13 cellular contexts compared by ENCODE assay signal in genomic region chr21:34592120-34592561, GRCh38. TPM values are rescaled to one million over a fixed set of nuclear protein-coding genes. Genes with fewer than 3 reads are reported as not detected.
DNase-seq lines count a peak whose midpoint lies in the region; ATAC-seq and TF ChIP-seq lines count a peak whose summit lies in the region.
"Had no signal": no experiment of that assay in that cellular context is flagged by ENCODE, and none has a peak within 500 bp of the region (broad histone marks: within the 10 kb centered on the region; RNA-seq: fewer than 3 reads in every experiment).

No MANE protein-coding gene starts in this region.

- peak overlapping the region; percentile 38 for H3K23ac ChIP-seq in neuronal stem cell (ENCODE audit: low read depth, low read length, poor library complexity)

- no peak for TF ChIP-seq CTCF in brain (conservative IDR thresholded peaks at IDR 0.05)
- TF ChIP-seq CTCF in activated CD8-positive, alpha-beta T cell treated with anti-CD3 and anti-CD28 coated beads for 36 hours (IDR thresholded peaks at IDR 0.05) = no peak

- CTCF ChIA-PET in activated CD8-positive, alpha-beta T cell treated with anti-CD3 and anti-CD28 coated beads for 36 hours (lab: Charles Lee) = interaction anchor here (2.4 kb wide), 1 partner anchor 10 kb away, joined by 15 read pairs; no protein-coding TSS in a partner anchor

- H3K4me1 Mint-ChIP-seq in brain = peaks cover 21% of the 10 kb centered on the region
- H3K4me1 Mint-ChIP-seq in activated CD8-positive, alpha-beta T cell treated with anti-CD3 and anti-CD28 coated beads for 36 hours (ENCODE audit: low read depth) = peaks cover 7% of the 10 kb centered on the region
- H3K4me1 Mint-ChIP-seq in activated T-cell treated with anti-CD3 and anti-CD28 coated beads, Interleukin-2, amount 50 U/mL, for 4 hours (ENCODE audit: low read depth) = peaks cover 14% of the 10 kb centered on the region
- H3K4me1 Mint-ChIP-seq in stimulated activated effector memory CD8-positive, alpha-beta T cell treated with anti-CD3 and anti-CD28 coated beads, Interleukin-12 subunit alpha, Interleukin-12 subunit beta, amount 100 ng/mL, for 72 hours = peaks cover 19% of the 10 kb centered on the region

- H3K36me3 ChIP-seq in neuronal stem cell (replicated peaks in 1 of 2; ENCODE audit: control insufficient read depth in 2 of 2, insufficient read depth in 2 of 2, low read length in 2 of 2) = no peaks in the 10 kb centered on the region

- H3K9me3 ChIP-seq in neuronal stem cell (replicated peaks in 1 of 2; ENCODE audit: control insufficient read depth in 2 of 2, insufficient read depth in 1 of 2, low read depth in 1 of 2, low read length in 2 of 2) = no peaks in the 10 kb centered on the region

- H3K9me3 Mint-ChIP-seq in brain = peaks cover 7 to 18% (median 12%) of the 10 kb centered on the region in 5 experiments
- H3K9me3 Mint-ChIP-seq in activated CD8-positive, alpha-beta T cell treated with anti-CD3 and anti-CD28 coated beads for 36 hours = peaks cover 10% of the 10 kb centered on the region
- peaks cover 13% of the 10 kb centered on the region for H3K9me3 Mint-ChIP-seq in activated T-cell treated with anti-CD3 and anti-CD28 coated beads, Interleukin-2, amount 50 U/mL, for 4 hours
- no peaks in the 10 kb centered on the region for H3K9me3 Mint-ChIP-seq in stimulated activated effector memory CD8-positive, alpha-beta T cell treated with anti-CD3 and anti-CD28 coated beads, Interleukin-12 subunit alpha, Interleukin-12 subunit beta, amount 100 ng/mL, for 72 hours

- in situ Hi-C loops in G401 (cut with HindIII; ENCODE audit: low sequenced_read_pairs) = no loop called here

- H3K27ac ChIP-seq in neuronal stem cell (replicated peaks; ENCODE audit: low read length) = no peak overlapping the region

- H2BK120ac ChIP-seq in neuronal stem cell (ENCODE audit: low read depth, low read length) = no peak overlapping the region

- H3K14ac ChIP-seq in neuronal stem cell (ENCODE audit: low read length) = no peak overlapping the region

- H3K79me1 ChIP-seq in neuronal stem cell (ENCODE audit: low read depth, low read length) = no peaks in the 10 kb centered on the region

- H3K27ac Mint-ChIP-seq in brain = peak overlapping the region in 3 of 5 experiments; percentile 46 to 99 (median 71)
- H3K27ac Mint-ChIP-seq in activated CD8-positive, alpha-beta T cell treated with anti-CD3 and anti-CD28 coated beads for 36 hours = no peak overlapping the region
- no peak overlapping the region for H3K27ac Mint-ChIP-seq in stimulated activated effector memory CD8-positive, alpha-beta T cell treated with anti-CD3 and anti-CD28 coated beads, Interleukin-12 subunit alpha, Interleukin-12 subunit beta, amount 100 ng/mL, for 72 hours
- H3K27ac Mint-ChIP-seq: activated CD4-positive, alpha-beta memory T cell treated with anti-CD3 and anti-CD28 coated beads, Interleukin-2, amount 10 ng/mL, durations not matched to agents 7 days and 5 days; activated naive CD8-positive, alpha-beta T cell had no signal

- no peak overlapping the region for H3K9ac ChIP-seq in neuronal stem cell (ENCODE audit: low read depth, low read length, poor library complexity)

- no peak overlapping the region for H4K91ac ChIP-seq in neuronal stem cell (ENCODE audit: low read depth, low read length, poor library complexity)

- no peaks in the 10 kb centered on the region for H3K4me1 ChIP-seq in neuronal stem cell (ENCODE audit: control insufficient read depth in 2 of 2, insufficient read depth in 1 of 2, low read depth in 1 of 2, low read length in 2 of 2)

- no peak overlapping the region for H2BK12ac ChIP-seq in neuronal stem cell (ENCODE audit: low read length)

- no CpG with 5 or more reads among the region's 8 CpGs for WGBS in neuronal stem cell (ENCODE audit: extremely low coverage in 2 of 2, insufficient read length in 2 of 2, insufficient replicate concordance in 1 of 2), 2 donors

- no peak overlapping the region for H4K8ac ChIP-seq in neuronal stem cell (ENCODE audit: low read depth, low read length)

- no peaks in the 10 kb centered on the region for H3K27me3 ChIP-seq in neuronal stem cell (ENCODE audit: control insufficient read depth in 3 of 3, insufficient read depth in 3 of 3, low read depth in 1 of 3, low read length in 3 of 3)

- H3K27me3 Mint-ChIP-seq in brain = no peaks in the 10 kb centered on the region
- no peaks in the 10 kb centered on the region for H3K27me3 Mint-ChIP-seq in activated CD8-positive, alpha-beta T cell treated with anti-CD3 and anti-CD28 coated beads for 36 hours
- H3K27me3 Mint-ChIP-seq in activated T-cell treated with anti-CD3 and anti-CD28 coated beads, Interleukin-2, amount 50 U/mL, for 4 hours (ENCODE audit: low read depth) = no peaks in the 10 kb centered on the region
- H3K27me3 Mint-ChIP-seq: activated CD4-positive, alpha-beta memory T cell treated with anti-CD3 and anti-CD28 coated beads, Interleukin-2, amount 10 ng/mL, durations not matched to agents 7 days and 5 days; activated naive CD8-positive, alpha-beta T cell had no signal

- peak; percentile 61 for DNase-seq in G401 (ENCODE audit: low spot score)
- peak; percentile 79 for DNase-seq in left cardiac atrium
- DNase-seq in neuronal stem cell (ENCODE audit: low spot score) = no peak
- no peak for DNase-seq in activated CD8-positive, alpha-beta T cell treated with anti-CD3 and anti-CD28 coated beads for 36 hours
- no peak for DNase-seq in activated T-cell treated with anti-CD3 and anti-CD28 coated beads, Interleukin-2, amount 50 U/mL, for 4 hours
- DNase-seq in stimulated activated effector memory CD8-positive, alpha-beta T cell treated with anti-CD3 and anti-CD28 coated beads, Interleukin-12 subunit alpha, Interleukin-12 subunit beta, amount 100 ng/mL, for 72 hours (ENCODE audit: low spot score in 2 of 2) = no peak
- DNase-seq in activated gamma-delta T cell (lab: John Stamatoyannopoulos, UW) = no peak
- DNase-seq: activated CD4-positive, alpha-beta memory T cell treated with anti-CD3 and anti-CD28 coated beads, Interleukin-2, amount 10 ng/mL, durations not matched to agents 7 days and 5 days; EL; NCI-H1436 treated with DMSO at 0.1 percent for 48 hours; T-helper 1 cell had no signal

- peak; percentile 88 to 93 for ATAC-seq in left cardiac atrium
- no peak for ATAC-seq in activated CD8-positive, alpha-beta T cell treated with anti-CD3 and anti-CD28 coated beads for 36 hours
- ATAC-seq in activated T-cell treated with anti-CD3 and anti-CD28 coated beads, Interleukin-2, amount 50 U/mL, for 4 hours = no peak
- ATAC-seq in stimulated activated effector memory CD8-positive, alpha-beta T cell treated with anti-CD3 and anti-CD28 coated beads, Interleukin-12 subunit alpha, Interleukin-12 subunit beta, amount 100 ng/mL, for 72 hours = no peak

- no peak overlapping the region for H3K4me2 ChIP-seq in neuronal stem cell (ENCODE audit: insufficient read depth, low read length, poor library complexity, severe bottlenecking)

- H2BK5ac ChIP-seq in neuronal stem cell (ENCODE audit: low read length) = no peak overlapping the region

- H3K4me3 ChIP-seq in neuronal stem cell (ENCODE audit: low read length in 2 of 2) = no peak overlapping the region

- H2BK15ac ChIP-seq in neuronal stem cell (ENCODE audit: low read length) = no peak overlapping the region

- H3K4ac ChIP-seq in neuronal stem cell (ENCODE audit: low read length) = no peak overlapping the region

- H2AK5ac ChIP-seq in neuronal stem cell (ENCODE audit: low read depth, low read length) = no peak overlapping the region

- H3K36me3 Mint-ChIP-seq in brain = peaks cover 26% of the 10 kb centered on the region
- H3K36me3 Mint-ChIP-seq in activated CD8-positive, alpha-beta T cell treated with anti-CD3 and anti-CD28 coated beads for 36 hours (ENCODE audit: low read depth) = peaks cover 4% of the 10 kb centered on the region
- H3K36me3 Mint-ChIP-seq in activated T-cell treated with anti-CD3 and anti-CD28 coated beads, Interleukin-2, amount 50 U/mL, for 4 hours (ENCODE audit: insufficient read depth) = peaks cover 11% of the 10 kb centered on the region
- H3K36me3 Mint-ChIP-seq in stimulated activated effector memory CD8-positive, alpha-beta T cell treated with anti-CD3 and anti-CD28 coated beads, Interleukin-12 subunit alpha, Interleukin-12 subunit beta, amount 100 ng/mL, for 72 hours = no peaks in the 10 kb centered on the region

- peak overlapping the region; percentile 67 for H3K18ac ChIP-seq in neuronal stem cell (ENCODE audit: low read length)

- POLR2A ChIA-PET in activated CD8-positive, alpha-beta T cell treated with anti-CD3 and anti-CD28 coated beads for 36 hours (lab: Charles Lee) = interaction anchor here (1.7 kb wide), 1 partner anchor 11 kb away, joined by 6 read pairs; no protein-coding TSS in a partner anchor

- no peak overlapping the region for H2AFZ ChIP-seq in neuronal stem cell (ENCODE audit: low read length)

- peak overlapping the region in 2 of 5 experiments; percentile 9 to 69 for H3K4me3 Mint-ChIP-seq in brain
- H3K4me3 Mint-ChIP-seq in activated CD8-positive, alpha-beta T cell treated with anti-CD3 and anti-CD28 coated beads for 36 hours = no peak overlapping the region
- no peak overlapping the region for H3K4me3 Mint-ChIP-seq in activated T-cell treated with anti-CD3 and anti-CD28 coated beads, Interleukin-2, amount 50 U/mL, for 4 hours
- H3K4me3 Mint-ChIP-seq in stimulated activated effector memory CD8-positive, alpha-beta T cell treated with anti-CD3 and anti-CD28 coated beads, Interleukin-12 subunit alpha, Interleukin-12 subunit beta, amount 100 ng/mL, for 72 hours = no peak overlapping the region
- H3K4me3 Mint-ChIP-seq: activated CD4-positive, alpha-beta memory T cell treated with anti-CD3 and anti-CD28 coated beads, Interleukin-2, amount 10 ng/mL, durations not matched to agents 7 days and 5 days; activated naive CD8-positive, alpha-beta T cell had no signal

- intact Hi-C loops in left cardiac atrium (cut with DNase I) = no loop called here
- intact Hi-C loops in activated CD8-positive, alpha-beta T cell treated with anti-CD3 and anti-CD28 coated beads for 36 hours (cut with micrococcal nuclease) = no loop called here

RNA-seq across cellular contexts. Expression of gene RCAN1, which starts 22.8 kb away (rescaled TPM):
- 14.4 and 21.6 TPM in 2 replicates for total RNA-seq in G401 (2014; rRNA removed; shearing (Covaris generic))
- 49.9 TPM for polyA plus RNA-seq in brain (ENCODE audit: insufficient read depth, low read depth, low replicate concordance)
- total RNA-seq in left cardiac atrium = 10 to 100 TPM; 34.8 to 35.3 TPM
- 5.4 TPM for polyA plus RNA-seq in neuronal stem cell (2013, experiment 1 of 2)
- polyA plus RNA-seq in neuronal stem cell (2013, experiment 2 of 2) = 5.4 TPM
- 1 to 10 TPM; 6.1 to 7.8 TPM for total RNA-seq in activated CD8-positive, alpha-beta T cell treated with anti-CD3 and anti-CD28 coated beads for 36 hours
- total RNA-seq in activated T-cell treated with anti-CD3 and anti-CD28 coated beads, Interleukin-2, amount 50 U/mL, for 4 hours = 10 to 100 TPM; 13.2 to 17.3 (median 17.3) TPM

Comparison
In these comparisons a context has a peak if more than half of its experiments do, and no peak if none do; other contexts are left out.
1. DNase-seq: peak in G401 (single experiment) and left cardiac atrium (single experiment); none in neuronal stem cell (single experiment), activated CD8-positive, alpha-beta T cell treated with anti-CD3 and anti-CD28 coated beads for 36 hours (single experiment), activated T-cell treated with anti-CD3 and anti-CD28 coated beads, Interleukin-2, amount 50 U/mL, for 4 hours (single experiment), stimulated activated effector memory CD8-positive, alpha-beta T cell treated with anti-CD3 and anti-CD28 coated beads, Interleukin-12 subunit alpha, Interleukin-12 subunit beta, amount 100 ng/mL, for 72 hours (0 of 2) and activated gamma-delta T cell (single experiment).
2. H3K27ac Mint-ChIP-seq: peak in brain (3 of 5); none in activated CD8-positive, alpha-beta T cell treated with anti-CD3 and anti-CD28 coated beads for 36 hours (single experiment) and stimulated activated effector memory CD8-positive, alpha-beta T cell treated with anti-CD3 and anti-CD28 coated beads, Interleukin-12 subunit alpha, Interleukin-12 subunit beta, amount 100 ng/mL, for 72 hours (single experiment).
3. ATAC-seq: peak in left cardiac atrium (2 of 2); none in activated CD8-positive, alpha-beta T cell treated with anti-CD3 and anti-CD28 coated beads for 36 hours (single experiment), activated T-cell treated with anti-CD3 and anti-CD28 coated beads, Interleukin-2, amount 50 U/mL, for 4 hours (0 of 2) and stimulated activated effector memory CD8-positive, alpha-beta T cell treated with anti-CD3 and anti-CD28 coated beads, Interleukin-12 subunit alpha, Interleukin-12 subunit beta, amount 100 ng/mL, for 72 hours (single experiment).